ENCODE assay signal across 8 cellular contexts in the genomic region with DNA sequence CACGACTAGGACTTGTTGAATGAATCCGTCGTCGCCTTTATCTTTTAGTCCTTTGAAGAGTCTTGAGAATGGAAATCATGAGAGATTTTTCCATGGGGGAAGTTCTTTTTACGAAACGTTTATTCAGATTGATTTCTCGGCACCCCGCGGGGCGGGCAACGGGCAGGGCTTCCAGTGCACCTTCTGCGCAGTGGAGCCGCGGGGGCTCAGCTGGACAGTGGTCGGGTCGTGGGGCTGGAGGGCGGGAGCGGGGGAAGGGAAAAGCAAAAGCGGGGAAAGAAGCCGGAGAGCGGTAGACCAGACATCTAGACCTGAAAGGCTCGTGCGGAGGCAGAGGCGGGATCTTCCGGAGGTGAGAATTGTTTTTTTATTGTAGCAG.
DNase-seq lines count a peak whose midpoint lies in the region; ATAC-seq and TF ChIP-seq lines count a peak whose summit lies in the region.
"Not testable (repeated sequence)": the region's sequence is repeated elsewhere in the genome, so short reads cannot be mapped to it uniquely, and the experiment has no call there.

No MANE protein-coding gene starts in this region.

- not testable (repeated sequence) for H3K27ac ChIP-seq in colonic mucosa, spleen, upper lobe of right lung

- peak overlapping the region; percentile 64 for H3K4me3 Mint-ChIP-seq in activated CD4-positive, alpha-beta T cell treated with anti-CD3 and anti-CD28 coated beads, Interleukin-2, amount 10 ng/mL, durations not matched to agents 7 days and 5 days
- peak overlapping the region; percentile 75 for H3K4me3 Mint-ChIP-seq in activated naive CD4-positive, alpha-beta T cell treated with anti-CD3 and anti-CD28 coated beads for 36 hours
- H3K4me3 Mint-ChIP-seq in naive B cell: peak overlapping the region; percentile 15 to 88 (median 72)

- peaks cover 12% of the 10 kb centered on the region for H3K27me3 Mint-ChIP-seq in activated CD4-positive, alpha-beta T cell treated with anti-CD3 and anti-CD28 coated beads, Interleukin-2, amount 10 ng/mL, durations not matched to agents 7 days and 5 days
- not testable (repeated sequence) for H3K27me3 Mint-ChIP-seq in activated naive CD4-positive, alpha-beta T cell treated with anti-CD3 and anti-CD28 coated beads for 36 hours (ENCODE audit: low read depth)
- peaks cover 4 to 11% (median 5%) of the 10 kb centered on the region in 3 donors for H3K27me3 Mint-ChIP-seq in naive B cell

- H3K4me1 ChIP-seq in colonic mucosa, spleen, upper lobe of right lung: not testable (repeated sequence)

- not testable (repeated sequence) for TF ChIP-seq POLR2A in spleen (IDR thresholded peaks at IDR 0.05)

- POLR2A ChIA-PET in activated CD4-positive, alpha-beta T cell treated with anti-CD3 and anti-CD28 coated beads, Interleukin-2, amount 10 ng/mL, durations not matched to agents 7 days and 5 days (lab: Charles Lee): not testable (repeated sequence)

- H3K4me3 ChIP-seq in H7 (ENCODE audit: insufficient read depth, low read depth, low read length): peak overlapping the region; percentile 41
- H3K4me3 ChIP-seq in colonic mucosa: peak overlapping the region; percentile 9
- peak overlapping the region in 6 of 8 donors; percentile 4 to 58 (median 14) for H3K4me3 ChIP-seq in spleen
- peak overlapping the region; percentile 28 for H3K4me3 ChIP-seq in upper lobe of right lung

- WGBS in spleen, 5 donors: 2 to 9% (median 4%) methylated on average over 21 to 25 of the region's 25 CpGs

- H3K9me3 ChIP-seq in colonic mucosa, spleen, upper lobe of right lung: not testable (repeated sequence)

- DNase-seq in H7; activated CD4-positive, alpha-beta T cell treated with anti-CD3 and anti-CD28 coated beads, Interleukin-2, amount 10 ng/mL, durations not matched to agents 7 days and 5 days; colonic mucosa; naive B cell; spleen; upper lobe of right lung: not testable (repeated sequence)
- DNase-seq in activated naive CD4-positive, alpha-beta T cell treated with anti-CD3 and anti-CD28 coated beads for 36 hours: peak; percentile 14
- DNase-seq in left cardiac atrium: peak; percentile 44

- H3K4me1 Mint-ChIP-seq in activated CD4-positive, alpha-beta T cell treated with anti-CD3 and anti-CD28 coated beads, Interleukin-2, amount 10 ng/mL, durations not matched to agents 7 days and 5 days; activated naive CD4-positive, alpha-beta T cell treated with anti-CD3 and anti-CD28 coated beads for 36 hours (ENCODE audit: low read depth); naive B cell: not testable (repeated sequence)

- intact Hi-C loops in activated naive CD4-positive, alpha-beta T cell treated with anti-CD3 and anti-CD28 coated beads for 36 hours (cut with micrococcal nuclease); colonic mucosa (cut with DNase I); left cardiac atrium (cut with DNase I); spleen (cut with DNase I; ENCODE audit: low total_unique reads); upper lobe of right lung (cut with DNase I): not testable (repeated sequence)

- not testable (repeated sequence) for TF ChIP-seq CTCF in colonic mucosa (IDR thresholded peaks at IDR 0.05); spleen (IDR thresholded peaks at IDR 0.05 in 8 of 11, conservative IDR thresholded peaks at IDR 0.05 in 3 of 11); upper lobe of right lung (IDR thresholded peaks at IDR 0.05)

- H3K36me3 Mint-ChIP-seq in activated CD4-positive, alpha-beta T cell treated with anti-CD3 and anti-CD28 coated beads, Interleukin-2, amount 10 ng/mL, durations not matched to agents 7 days and 5 days (ENCODE audit: low read depth); activated naive CD4-positive, alpha-beta T cell treated with anti-CD3 and anti-CD28 coated beads for 36 hours (ENCODE audit: low read depth); naive B cell: not testable (repeated sequence)

- not testable (repeated sequence) for H3K9me3 Mint-ChIP-seq in activated CD4-positive, alpha-beta T cell treated with anti-CD3 and anti-CD28 coated beads, Interleukin-2, amount 10 ng/mL, durations not matched to agents 7 days and 5 days; activated naive CD4-positive, alpha-beta T cell treated with anti-CD3 and anti-CD28 coated beads for 36 hours; naive B cell

- ATAC-seq in left cardiac atrium; naive B cell (ENCODE audit: low read depth in 2 of 2); upper lobe of right lung: not testable (repeated sequence)

- CTCF ChIA-PET in activated CD4-positive, alpha-beta T cell treated with anti-CD3 and anti-CD28 coated beads, Interleukin-2, amount 10 ng/mL, durations not matched to agents 7 days and 5 days (lab: Charles Lee); activated naive CD4-positive, alpha-beta T cell treated with anti-CD3 and anti-CD28 coated beads for 36 hours (lab: Charles Lee): not testable (repeated sequence)

- H3K36me3 ChIP-seq in H7 (replicated peaks; ENCODE audit: control insufficient read depth, insufficient read depth, low read length); colonic mucosa; spleen; upper lobe of right lung: not testable (repeated sequence)

- H3K9ac ChIP-seq in colonic mucosa (ENCODE audit: low read depth in 2 of 2, low read length in 2 of 2): not testable (repeated sequence)

- not testable (repeated sequence) for H3K27ac Mint-ChIP-seq in activated CD4-positive, alpha-beta T cell treated with anti-CD3 and anti-CD28 coated beads, Interleukin-2, amount 10 ng/mL, durations not matched to agents 7 days and 5 days; activated naive CD4-positive, alpha-beta T cell treated with anti-CD3 and anti-CD28 coated beads for 36 hours; naive B cell

- H3K27me3 ChIP-seq in H7 (ENCODE audit: control insufficient read depth, insufficient read depth, low read length); colonic mucosa; upper lobe of right lung: not testable (repeated sequence)
- peaks cover 0 to 22% (median 4%) of the 10 kb centered on the region in 7 donors for H3K27me3 ChIP-seq in spleen (replicated peaks in 1 of 7)
